Comparison of ENCODE assay signal across 8 cellular contexts in the genomic region with DNA sequence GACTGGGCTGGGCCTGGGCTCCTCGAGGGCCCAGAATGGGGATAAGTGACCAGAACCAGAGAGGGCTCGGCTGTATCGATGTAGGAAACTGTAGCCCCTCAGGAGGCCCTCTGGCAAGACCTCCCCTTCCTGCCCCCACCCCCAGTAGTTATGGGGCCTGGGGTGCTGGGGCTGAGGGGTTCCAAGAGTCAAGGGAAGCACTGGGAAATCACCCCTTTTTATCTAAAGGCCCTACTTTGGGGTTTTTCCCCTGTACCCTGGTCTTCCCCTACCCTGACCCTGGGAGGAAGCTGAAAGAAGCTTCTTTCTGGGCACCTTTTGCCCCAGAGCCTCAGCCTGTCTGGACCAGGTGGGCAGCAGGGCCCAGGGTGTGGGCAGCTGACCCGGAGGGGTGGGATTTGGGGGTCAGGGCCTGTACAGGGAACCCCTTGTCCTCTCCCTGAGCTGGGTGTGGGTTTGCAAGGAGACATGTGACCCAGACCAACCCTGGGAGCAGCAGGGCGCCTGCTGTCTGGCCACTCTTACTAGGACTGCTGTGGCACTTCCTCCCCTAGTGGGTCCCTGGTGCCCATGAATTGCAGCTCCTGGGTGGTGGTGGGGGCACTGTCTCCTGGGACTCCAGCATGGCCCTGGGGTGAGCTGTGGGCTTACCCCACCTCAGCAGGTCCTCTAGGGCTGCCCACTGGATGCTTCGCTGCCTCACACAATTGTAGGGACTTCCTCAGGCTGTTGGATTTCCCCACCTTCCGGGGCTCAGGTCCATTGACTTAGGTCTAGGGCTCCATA. TPM values are rescaled to one million over a fixed set of nuclear protein-coding genes. Genes with fewer than 3 reads are reported as not detected.
A peak's percentile ranks its signal among the peaks of the same experiment; 100 is the strongest.
DNase-seq lines count a peak whose midpoint lies in the region; ATAC-seq and TF ChIP-seq lines count a peak whose summit lies in the region.

No MANE protein-coding gene starts in this region.

- peak overlapping the region; percentile 42; the same call in 1 of the 2 replicates for H2AFZ ChIP-seq in MM.1S (ENCODE audit: low read length)
- H2AFZ ChIP-seq in smooth muscle cell (ENCODE audit: low read depth): no peak overlapping the region

- H3K27ac Mint-ChIP-seq in stimulated activated memory B cell treated with anti-CD40 and anti-IgM and Interleukin-4, amounts not matched to agents 10 μg/mL and 1 μg/mL and 100 μg/mL, for 72 hours: peak overlapping the region; percentile 96

- no peak for TF ChIP-seq POLR2A in esophagus squamous epithelium (IDR thresholded peaks at IDR 0.05)

- H3K4me1 Mint-ChIP-seq in stimulated activated memory B cell treated with anti-CD40 and anti-IgM and Interleukin-4, amounts not matched to agents 10 μg/mL and 1 μg/mL and 100 μg/mL, for 72 hours: peaks cover 70% of the 10 kb centered on the region

- in situ Hi-C loops in ACHN (cut with HindIII; ENCODE audit: low pct_ligation_motif_present, low pct_unique_long_range_greater_than_20kb, low sequenced_read_pairs): no loop called here

- H3K4me3 ChIP-seq in MM.1S (ENCODE audit: low read length) (peak overlapping the region; percentile 62), esophagus squamous epithelium (peak overlapping the region; percentile 57 to 88 (median 64)), smooth muscle cell (no peak overlapping the region)

- H3F3A ChIP-seq in MM.1S (ENCODE audit: insufficient read depth, low read length): peaks cover 47% of the 10 kb centered on the region
- H3F3A ChIP-seq in smooth muscle cell (ENCODE audit: low read depth): no peaks in the 10 kb centered on the region

- intact Hi-C loops in esophagus squamous epithelium (cut with DNase I): no loop called here

- no peaks in the 10 kb centered on the region for H3K36me3 ChIP-seq in MM.1S (replicated peaks; ENCODE audit: insufficient read depth, low read length)
- H3K36me3 ChIP-seq in esophagus squamous epithelium: peaks cover 0 to 8% (median 0%) of the 10 kb centered on the region in 3 donors
- H3K36me3 ChIP-seq in smooth muscle cell (ENCODE audit: low read depth): no peaks in the 10 kb centered on the region

- H4K20me1 ChIP-seq in MM.1S (ENCODE audit: insufficient read depth, low read length) (no peaks in the 10 kb centered on the region), smooth muscle cell (ENCODE audit: low read depth) (no peaks in the 10 kb centered on the region)

- H3K9ac ChIP-seq in MM.1S (ENCODE audit: low read length) (peak overlapping the region; percentile 68), smooth muscle cell (ENCODE audit: low read depth) (no peak overlapping the region)

- H3K27me3 ChIP-seq in MM.1S (replicated peaks; ENCODE audit: insufficient read depth, low read length) (no peaks in the 10 kb centered on the region), esophagus squamous epithelium (peaks cover 0 to 53% (median 0%) of the 10 kb centered on the region in 4 donors), smooth muscle cell (ENCODE audit: low read depth) (peaks cover 71% of the 10 kb centered on the region)

- H3K9me3 Mint-ChIP-seq in stimulated activated memory B cell treated with anti-CD40 and anti-IgM and Interleukin-4, amounts not matched to agents 10 μg/mL and 1 μg/mL and 100 μg/mL, for 72 hours: no peaks in the 10 kb centered on the region

- H3K9me2 ChIP-seq in MM.1S (replicated peaks; ENCODE audit: insufficient read depth, low read length): no peaks in the 10 kb centered on the region

- H3K27ac ChIP-seq in MM.1S (ENCODE audit: low read length): peak overlapping the region; percentile 90
- H3K27ac ChIP-seq in esophagus squamous epithelium: peak overlapping the region; percentile 43 to 83 (median 73)
- no peak overlapping the region for H3K27ac ChIP-seq in smooth muscle cell (ENCODE audit: low read depth)

- H3K4me2 ChIP-seq in MM.1S (ENCODE audit: low read depth, low read length) (peak overlapping the region; percentile 97), smooth muscle cell (no peak overlapping the region)

- peak overlapping the region; percentile 93 for H3K4me3 Mint-ChIP-seq in stimulated activated memory B cell treated with anti-CD40 and anti-IgM and Interleukin-4, amounts not matched to agents 10 μg/mL and 1 μg/mL and 100 μg/mL, for 72 hours

- H3K27me3 Mint-ChIP-seq in stimulated activated memory B cell treated with anti-CD40 and anti-IgM and Interleukin-4, amounts not matched to agents 10 μg/mL and 1 μg/mL and 100 μg/mL, for 72 hours: no peaks in the 10 kb centered on the region

- H3K4me1 ChIP-seq in MM.1S (ENCODE audit: low read length) (peaks cover 40% of the 10 kb centered on the region), esophagus squamous epithelium (peaks cover 4 to 40% (median 7%) of the 10 kb centered on the region in 3 donors), smooth muscle cell (ENCODE audit: low read depth) (no peaks in the 10 kb centered on the region)

- H3K9me3 ChIP-seq in MM.1S (replicated peaks; ENCODE audit: insufficient read depth, low read length) (no peaks in the 10 kb centered on the region), esophagus squamous epithelium (no peaks in the 10 kb centered on the region), smooth muscle cell (replicated peaks; ENCODE audit: low read depth) (no peaks in the 10 kb centered on the region)

- DNase-seq in MM.1S (peak; percentile 54), esophagus squamous epithelium (lab: John Stamatoyannopoulos, UW) (no peak), ACHN (no peak), GM03348 (ENCODE audit: low spot score) (no peak), smooth muscle cell (lab: John Stamatoyannopoulos, UW; ENCODE audit: unreplicated experiment) (no peak)

- peaks cover 47% of the 10 kb centered on the region for H3K79me2 ChIP-seq in MM.1S (ENCODE audit: low read length)
- no peaks in the 10 kb centered on the region for H3K79me2 ChIP-seq in smooth muscle cell (ENCODE audit: low read depth)

- H3K36me3 Mint-ChIP-seq in stimulated activated memory B cell treated with anti-CD40 and anti-IgM and Interleukin-4, amounts not matched to agents 10 μg/mL and 1 μg/mL and 100 μg/mL, for 72 hours: peaks cover 30% of the 10 kb centered on the region

- TF ChIP-seq CTCF in MM.1S (IDR thresholded peaks at IDR 0.05; ENCODE audit: low read length): no peak
- TF ChIP-seq CTCF in esophagus squamous epithelium (IDR thresholded peaks at IDR 0.05): no peak
- TF ChIP-seq CTCF in smooth muscle cell (IDR thresholded peaks at IDR 0.05; ENCODE audit: borderline replicate concordance, insufficient read depth, poor library complexity, severe bottlenecking): no peak

- WGBS in esophagus squamous epithelium, 2 donors: 48% methylated on average over 4 of the region's 7 CpGs; no CpG with 5 or more reads in 1 of the 2 donors
- 90% methylated on average over 7 of the region's 7 CpGs for WGBS in smooth muscle cell (ENCODE audit: low lambda C conversion rate)

- ATAC-seq in GM18907 (IDR thresholded peaks at IDR 0.05; ENCODE audit: unreplicated experiment) (peak; percentile 30), HG02981 (IDR thresholded peaks at IDR 0.05; ENCODE audit: unreplicated experiment) (no peak)
- peak; percentile 61 for ATAC-seq in stimulated activated memory B cell treated with anti-CD40 and anti-IgM and Interleukin-4, amounts not matched to agents 10 μg/mL and 1 μg/mL and 100 μg/mL, for 72 hours

RNA-seq across cellular contexts. Expression of a gene that starts 1.5 kb away (rescaled TPM):
- total RNA-seq in esophagus squamous epithelium (10 to 100 TPM; 12.2 to 20.5 (median 16.9) TPM), smooth muscle cell (0.76 and 1.2 TPM in 2 replicates)
- 0.35 TPM in 1 of 2 replicates, not detected in the other for polyA plus RNA-seq in smooth muscle cell

RNA-seq across cellular contexts. Expression of a gene that starts 28.8 kb away (rescaled TPM):
- 1 to 10 TPM in 2 of 4 donors, under 1 TPM in 2; 0.47 to 1.5 (median 0.87) TPM for total RNA-seq in esophagus squamous epithelium
- 0.99 and 3.1 TPM in 2 replicates for total RNA-seq in smooth muscle cell
- 4.5 and 6.2 TPM in 2 replicates for polyA plus RNA-seq in smooth muscle cell
